ENCODE assay signal across 18 cellular contexts in genomic region chr2:166293984-166294383, GRCh38.
DNase-seq lines count a peak whose midpoint lies in the region; FAIRE-seq and TF ChIP-seq lines count a peak whose summit lies in the region.
"Had no signal": no experiment of that assay in that cellular context is flagged by ENCODE, and none has a peak within 500 bp of the region (broad histone marks: within the 10 kb centered on the region; RNA-seq: fewer than 3 reads in every experiment).

No MANE protein-coding gene starts in this region.

- no peak for FAIRE-seq in astrocyte (lab: Jason Lieb, UNC)

- H3K4me1 ChIP-seq in GM23248 (ENCODE audit: insufficient read depth) (peaks cover 11% of the 10 kb centered on the region), astrocyte (ENCODE audit: insufficient read depth, low read length) (no peaks in the 10 kb centered on the region), osteoblast (ENCODE audit: insufficient read depth, low read length) (peaks cover 11% of the 10 kb centered on the region)

- in situ Hi-C loops in GM23248 (cut with MboI) = no loop called here

- H3K9me3 Mint-ChIP-seq in astrocyte (ENCODE audit: unreplicated experiment) = peaks cover 1% of the 10 kb centered on the region

- H3K4me3 ChIP-seq in GM23248 = no peak overlapping the region
- H3K4me3 ChIP-seq in astrocyte (ENCODE audit: insufficient read depth, low read depth, low read length) = no peak overlapping the region
- H3K4me3 ChIP-seq in osteoblast (ENCODE audit: insufficient read depth, low read length) = no peak overlapping the region

- TF ChIP-seq CTCF in astrocyte (IDR thresholded peaks at IDR 0.05; ENCODE audit: insufficient read depth, low read depth, low read length) = no peak
- no peak for TF ChIP-seq CTCF in osteoblast (IDR thresholded peaks at IDR 0.05; ENCODE audit: extremely low read depth, low read depth, low read length)

- H3F3A ChIP-seq in GM23248 (ENCODE audit: insufficient read depth) = peaks cover 5% of the 10 kb centered on the region; the same call in 1 of the 2 replicates

- peak; percentile 2 for DNase-seq in AG08395 (ENCODE audit: low spot score)
- DNase-seq in GM23248 = peak; percentile 48
- DNase-seq in astrocyte (ENCODE audit: low read depth) = peak; percentile 24
- DNase-seq in osteoblast (ENCODE audit: insufficient read length, low spot score, missing footprints) = no peak
- DNase-seq in GF-D8 (lab: John Stamatoyannopoulos, UW) = no peak
- DNase-seq in NCI-H82 (lab: John Stamatoyannopoulos, UW) = no peak
- DNase-seq in islet precursor cell = no peak
- no peak for DNase-seq in NK-92 treated with Interleukin-12 subunit alpha and Interleukin-12 subunit beta, amount 100 ng/mL, for 24 hours (lab: John Stamatoyannopoulos, UW)
- DNase-seq: 8988T, DMS 273 treated with DMSO at 0.1 percent for 48 hours, KBM-7, NCI-H1417 treated with DMSO at 0.1 percent for 48 hours, NCI-H2029, NCI-H2171 treated with DMSO at 0.1 percent for 48 hours, NCI-H510A, NCI-H774, SW 1271 had no signal

- no peaks in the 10 kb centered on the region for H3K27me3 Mint-ChIP-seq in astrocyte (ENCODE audit: low read depth, unreplicated experiment)

- 40 to 43% methylated on average over 1 of the region's 1 CpG for WGBS in GM23248 (ENCODE audit: low coverage in 1 of 2, low lambda C conversion rate in 2 of 2, missing lambda C conversion rate in 2 of 2), 2 experiments

- H3K27ac Mint-ChIP-seq in astrocyte (ENCODE audit: unreplicated experiment) = no peak overlapping the region

- no peaks in the 10 kb centered on the region; the same call in 1 of the 2 replicates for H3K9me2 ChIP-seq in GM23248 (ENCODE audit: insufficient read depth)

- no peaks in the 10 kb centered on the region for H3K27me3 ChIP-seq in GM23248 (replicated peaks; ENCODE audit: insufficient read depth)
- no peaks in the 10 kb centered on the region for H3K27me3 ChIP-seq in astrocyte (ENCODE audit: insufficient read depth, low read length)
- no peaks in the 10 kb centered on the region for H3K27me3 ChIP-seq in osteoblast (ENCODE audit: insufficient read depth, low read length)

- H3K9ac ChIP-seq in GM23248 (no peak overlapping the region), astrocyte (ENCODE audit: low read length) (no peak overlapping the region)

- peaks cover 4% of the 10 kb centered on the region for H3K4me1 Mint-ChIP-seq in astrocyte (ENCODE audit: low read depth, unreplicated experiment)

- peak overlapping the region; percentile 38 for H3K4me2 ChIP-seq in GM23248 (ENCODE audit: unreplicated experiment)
- no peak overlapping the region for H3K4me2 ChIP-seq in astrocyte (ENCODE audit: low read length)
- peak overlapping the region; percentile 4 for H3K4me2 ChIP-seq in osteoblast (ENCODE audit: insufficient read depth, low read length)

- H3K9me3 ChIP-seq in GM23248 (ENCODE audit: low read depth) = no peaks in the 10 kb centered on the region
- no peaks in the 10 kb centered on the region for H3K9me3 ChIP-seq in astrocyte (ENCODE audit: insufficient read depth, low read depth, low read length)
- H3K9me3 ChIP-seq in osteoblast (ENCODE audit: low read depth, low read length) = no peaks in the 10 kb centered on the region

- H4K20me1 ChIP-seq in GM23248 (ENCODE audit: insufficient read depth) = no peaks in the 10 kb centered on the region
- no peaks in the 10 kb centered on the region for H4K20me1 ChIP-seq in astrocyte (ENCODE audit: insufficient read depth, low read length)
- no peaks in the 10 kb centered on the region for H4K20me1 ChIP-seq in osteoblast (ENCODE audit: insufficient read depth, low read length)

- no peak overlapping the region for H3K27ac ChIP-seq in GM23248
- H3K27ac ChIP-seq in astrocyte (ENCODE audit: low read depth, low read length) = no peak overlapping the region
- no peak overlapping the region for H3K27ac ChIP-seq in osteoblast (ENCODE audit: low read depth, low read length)
- H3K27ac ChIP-seq: C4-2B had no signal

- no peaks in the 10 kb centered on the region for H3K79me2 ChIP-seq in GM23248 (ENCODE audit: insufficient read depth)
- no peaks in the 10 kb centered on the region for H3K79me2 ChIP-seq in astrocyte (ENCODE audit: insufficient read depth, low read length)
- H3K79me2 ChIP-seq in osteoblast (ENCODE audit: insufficient read depth, low read length) = no peaks in the 10 kb centered on the region

- H3K36me3 Mint-ChIP-seq in astrocyte (ENCODE audit: low read depth, unreplicated experiment) = no peaks in the 10 kb centered on the region

- H2AFZ ChIP-seq in GM23248 (no peak overlapping the region), astrocyte (ENCODE audit: low read depth, low read length) (no peak overlapping the region), osteoblast (ENCODE audit: low read length) (no peak overlapping the region)

- no peak overlapping the region for H3K4me3 Mint-ChIP-seq in astrocyte (ENCODE audit: unreplicated experiment)

- no peaks in the 10 kb centered on the region for H3K36me3 ChIP-seq in GM23248 (ENCODE audit: low read depth)
- H3K36me3 ChIP-seq in astrocyte (ENCODE audit: insufficient read depth, low read length) = no peaks in the 10 kb centered on the region
- H3K36me3 ChIP-seq in osteoblast (ENCODE audit: insufficient read depth, low read length) = no peaks in the 10 kb centered on the region

Comparison
In these comparisons a context has a peak if more than half of its experiments do, and no peak if none do; other contexts are left out.
1. DNase-seq: peak in AG08395 (single experiment), GM23248 (single experiment) and astrocyte (single experiment); none in osteoblast (single experiment), GF-D8 (single experiment), NCI-H82 (single experiment), islet precursor cell (single experiment) and NK-92 treated with Interleukin-12 subunit alpha and Interleukin-12 subunit beta, amount 100 ng/mL, for 24 hours (single experiment).